Comparison of ENCODE assay signal across 9 cellular contexts in genomic region chrX:66731398-66731797, GRCh38.
DNase-seq lines count a peak whose midpoint lies in the region; ATAC-seq and TF ChIP-seq lines count a peak whose summit lies in the region.
"Had no signal": no experiment of that assay in that cellular context is flagged by ENCODE, and none has a peak within 500 bp of the region (broad histone marks: within the 10 kb centered on the region; RNA-seq: fewer than 3 reads in every experiment).

No MANE protein-coding gene starts in this region.

- H3K36me3 ChIP-seq in HCT116 (ENCODE audit: control insufficient read depth in 1 of 2, insufficient read depth in 2 of 2, low read length in 2 of 2) (no peaks in the 10 kb centered on the region), PC-9 (ENCODE audit: low read depth) (no peaks in the 10 kb centered on the region)

- H3K9ac ChIP-seq in HCT116 (ENCODE audit: low read length) = no peak overlapping the region

- CTCF ChIA-PET in HCT116 (lab: Charles Lee) (interaction anchor here (1.1 kb wide), 1 partner anchor 530 kb away, joined by 3 read pairs; no protein-coding TSS in a partner anchor), PC-9 (lab: Charles Lee) (no interaction called here)
- CTCF ChIA-PET in activated CD4-positive, alpha-beta memory T cell treated with anti-CD3 and anti-CD28 coated beads, Interleukin-2, amount 10 ng/mL, durations not matched to agents 7 days and 5 days (lab: Charles Lee) = interaction anchor here (0.7 to 1.8 kb wide), 3 partner anchors 96 to 1150 kb away, joined by 3 to 7 read pairs (median 4); no protein-coding TSS in a partner anchor

- no peaks in the 10 kb centered on the region for H3K9me3 ChIP-seq in HCT116 (ENCODE audit: control insufficient read depth in 1 of 2, insufficient read depth in 1 of 2, low read depth in 1 of 2, low read length in 2 of 2)
- H3K9me3 ChIP-seq in PC-9 (ENCODE audit: insufficient read depth, low read depth) = no peaks in the 10 kb centered on the region

- H3K27me3 ChIP-seq in HCT116 (ENCODE audit: insufficient read depth, low read length) (no peaks in the 10 kb centered on the region), PC-9 (ENCODE audit: insufficient read depth, low read depth) (no peaks in the 10 kb centered on the region)

- peaks cover 2% of the 10 kb centered on the region for H3K4me1 Mint-ChIP-seq in activated CD4-positive, alpha-beta memory T cell treated with anti-CD3 and anti-CD28 coated beads, Interleukin-2, amount 10 ng/mL, durations not matched to agents 7 days and 5 days

- TF ChIP-seq CTCF in HCT116 (IDR thresholded peaks at IDR 0.05 in 2 of 3, conservative IDR thresholded peaks at IDR 0.05 in 1 of 3; ENCODE audit: borderline replicate concordance in 1 of 3, insufficient read depth in 1 of 3, low read depth in 2 of 3, low read length in 2 of 3) (peak in 1 of 3 experiments; percentile 20; a peak in 1 of 6 replicates), PC-9 (conservative IDR thresholded peaks at IDR 0.05) (peak; percentile 43), fibroblast of mammary gland (conservative IDR thresholded peaks at IDR 0.05; ENCODE audit: control insufficient read depth, insufficient read depth, low read depth, low read length) (peak; percentile 47)

- no peaks in the 10 kb centered on the region for H3K79me2 ChIP-seq in HCT116 (ENCODE audit: insufficient read depth, low read length)
- no peaks in the 10 kb centered on the region for H3K79me2 ChIP-seq in PC-9 (ENCODE audit: low read depth)

- DNase-seq in GDM1 (lab: John Stamatoyannopoulos, UW) (peak; percentile 20), HCT116 (ENCODE audit: low read depth, low spot score) (no peak), PC-9 (no peak), fibroblast of mammary gland (ENCODE audit: low read depth) (peak; percentile 68), stromal cell of bone marrow (ENCODE audit: low read depth) (peak; percentile 36)
- no peak for DNase-seq in activated CD4-positive, alpha-beta memory T cell treated with anti-CD3 and anti-CD28 coated beads, Interleukin-2, amount 10 ng/mL, durations not matched to agents 7 days and 5 days
- DNase-seq in activated CD4-positive, alpha-beta T cell treated with anti-CD3 and anti-CD28 coated beads, Interleukin-2, amount 50 U/mL, for 48 hours = no peak

- H3K4me3 Mint-ChIP-seq in activated CD4-positive, alpha-beta memory T cell treated with anti-CD3 and anti-CD28 coated beads, Interleukin-2, amount 10 ng/mL, durations not matched to agents 7 days and 5 days = no peak overlapping the region
- H3K4me3 Mint-ChIP-seq: T-helper 1 cell treated with Interleukin-12 subunit alpha and Interleukin-12 subunit beta and Interleukin-4 antibody, amounts not matched to agents 30 μg/mL and 1 μg/mL, for 36 hours had no signal

- BruUV-seq in HCT116 (replicated peaks; lab: Mats Ljungman, UMichigan) (no TSS peak), PC-9 (replicated peaks; lab: Mats Ljungman, UMichigan) (no TSS peak)

- H3F3A ChIP-seq in PC-9 (ENCODE audit: insufficient read depth, low read depth) = no peaks in the 10 kb centered on the region

- RAD21 ChIA-PET in HCT116 (lab: Charles Lee; ENCODE audit: low non-redundant PET in 1 of 2, low total read pairs in 2 of 2, uncharacterized antibody in 2 of 2, unreplicated experiment in 2 of 2) = no interaction called here

- H3K4me3 ChIP-seq in HCT116 (replicated peaks in 1 of 2; ENCODE audit: low read depth in 1 of 2, low read length in 2 of 2) (no peak overlapping the region), PC-9 (no peak overlapping the region), fibroblast of mammary gland (ENCODE audit: control insufficient read depth, low read depth, low read length) (no peak overlapping the region)

- no peak overlapping the region for H3K27ac ChIP-seq in HCT116 (ENCODE audit: low read depth, low read length)
- H3K27ac ChIP-seq in PC-9 = no peak overlapping the region

- H4K20me1 ChIP-seq in HCT116 (ENCODE audit: insufficient read depth) (no peaks in the 10 kb centered on the region), PC-9 (ENCODE audit: insufficient read depth) (no peaks in the 10 kb centered on the region)

- intact Hi-C loops in HCT116 (cut with micrococcal nuclease) = loop anchor here (10.0 kb wide), 1 partner anchor 1147 kb away; no protein-coding TSS in a partner anchor
- intact Hi-C loops in PC-9 (cut with micrococcal nuclease; ENCODE audit: unreplicated experiment) = no loop called here

- H3K4me1 ChIP-seq in HCT116 (ENCODE audit: control insufficient read depth in 1 of 2, insufficient read depth in 2 of 2, low read length in 2 of 2) (no peaks in the 10 kb centered on the region), PC-9 (replicated peaks; ENCODE audit: insufficient read depth) (no peaks in the 10 kb centered on the region)

- H2AFZ ChIP-seq in HCT116 (ENCODE audit: low read depth, low read length, poor library complexity, severe bottlenecking) = no peak overlapping the region
- H2AFZ ChIP-seq in PC-9 = no peak overlapping the region

- TF ChIP-seq RAD21 in HCT116 (IDR thresholded peaks at IDR 0.05; ENCODE audit: low read depth) = 0 out of 2 replicates have a peak, but pooled peaks have one; percentile 12

- no peak overlapping the region for H3K4me2 ChIP-seq in HCT116 (ENCODE audit: low read length)
- H3K4me2 ChIP-seq in PC-9 = no peak overlapping the region

- no peak for TF ChIP-seq POLR2A in HCT116 (IDR thresholded peaks at IDR 0.05; ENCODE audit: borderline replicate concordance, extremely low read depth, insufficient read depth, insufficient read length)

- no peaks in the 10 kb centered on the region for H3K36me3 Mint-ChIP-seq in activated CD4-positive, alpha-beta memory T cell treated with anti-CD3 and anti-CD28 coated beads, Interleukin-2, amount 10 ng/mL, durations not matched to agents 7 days and 5 days (ENCODE audit: low read depth)

- H3K27me3 Mint-ChIP-seq in activated CD4-positive, alpha-beta memory T cell treated with anti-CD3 and anti-CD28 coated beads, Interleukin-2, amount 10 ng/mL, durations not matched to agents 7 days and 5 days = no peaks in the 10 kb centered on the region

- no peaks in the 10 kb centered on the region for H3K9me2 ChIP-seq in HCT116 (ENCODE audit: insufficient read depth)
- H3K9me2 ChIP-seq in PC-9 (ENCODE audit: insufficient read depth) = no peaks in the 10 kb centered on the region

- H3K27ac Mint-ChIP-seq in activated CD4-positive, alpha-beta memory T cell treated with anti-CD3 and anti-CD28 coated beads, Interleukin-2, amount 10 ng/mL, durations not matched to agents 7 days and 5 days = no peak overlapping the region
- H3K27ac Mint-ChIP-seq: T-helper 1 cell treated with Interleukin-12 subunit alpha and Interleukin-12 subunit beta and Interleukin-4 antibody, amounts not matched to agents 30 μg/mL and 1 μg/mL, for 36 hours had no signal

- POLR2A ChIA-PET in HCT116 (lab: Charles Lee) = no interaction called here
- POLR2A ChIA-PET in PC-9 (lab: Charles Lee; ENCODE audit: unreplicated experiment) = no interaction called here
- POLR2A ChIA-PET in activated CD4-positive, alpha-beta memory T cell treated with anti-CD3 and anti-CD28 coated beads, Interleukin-2, amount 10 ng/mL, durations not matched to agents 7 days and 5 days (lab: Charles Lee) = interaction anchor here (0.7 kb wide), 1 partner anchor 1449 kb away, joined by 3 read pairs; no protein-coding TSS in a partner anchor

- H3K9me3 Mint-ChIP-seq in activated CD4-positive, alpha-beta memory T cell treated with anti-CD3 and anti-CD28 coated beads, Interleukin-2, amount 10 ng/mL, durations not matched to agents 7 days and 5 days = no peaks in the 10 kb centered on the region
- H3K9me3 Mint-ChIP-seq: T-helper 1 cell treated with Interleukin-12 subunit alpha and Interleukin-12 subunit beta and Interleukin-4 antibody, amounts not matched to agents 30 μg/mL and 1 μg/mL, for 36 hours had no signal

- ATAC-seq in HCT116 (no peak), HG03571 (IDR thresholded peaks at IDR 0.05; ENCODE audit: unreplicated experiment) (no peak)

TF ChIP-seq in HCT116, 20 proteins besides CTCF, POLR2A, EP300 and RAD21:
- no peak for TF ChIP-seq SRF (IDR thresholded peaks at IDR 0.05; ENCODE audit: low read depth)
- TF ChIP-seq ZFX (IDR thresholded peaks at IDR 0.05) = no peak
- no peak for TF ChIP-seq TCF7L2 (IDR thresholded peaks at IDR 0.05; ENCODE audit: borderline replicate concordance, extremely low read depth, insufficient read depth, insufficient read length)
- TF ChIP-seq POLR2AphosphoS5 (IDR thresholded peaks at IDR 0.05; ENCODE audit: low read depth, low read length) = no peak
- TF ChIP-seq EZH2 (IDR thresholded peaks at IDR 0.05) = no peak
- no peak for TF ChIP-seq ELF1 (IDR thresholded peaks at IDR 0.05; ENCODE audit: borderline replicate concordance, low read depth)
- no peak for TF ChIP-seq CBX3 (IDR thresholded peaks at IDR 0.05; ENCODE audit: low read depth)
- TF ChIP-seq REST (IDR thresholded peaks at IDR 0.05; ENCODE audit: low read depth) = no peak
- TF ChIP-seq MAX (IDR thresholded peaks at IDR 0.05) = no peak

Comparison
In these comparisons a context has a peak if more than half of its experiments do, and no peak if none do; other contexts are left out.
1. DNase-seq: peak in GDM1 (single experiment), fibroblast of mammary gland (single experiment) and stromal cell of bone marrow (single experiment); none in HCT116 (single experiment), PC-9 (0 of 2), activated CD4-positive, alpha-beta memory T cell treated with anti-CD3 and anti-CD28 coated beads, Interleukin-2, amount 10 ng/mL, durations not matched to agents 7 days and 5 days (single experiment) and activated CD4-positive, alpha-beta T cell treated with anti-CD3 and anti-CD28 coated beads, Interleukin-2, amount 50 U/mL, for 48 hours (0 of 2).